ENCODE assay signal across 8 cellular contexts in the genomic region with DNA sequence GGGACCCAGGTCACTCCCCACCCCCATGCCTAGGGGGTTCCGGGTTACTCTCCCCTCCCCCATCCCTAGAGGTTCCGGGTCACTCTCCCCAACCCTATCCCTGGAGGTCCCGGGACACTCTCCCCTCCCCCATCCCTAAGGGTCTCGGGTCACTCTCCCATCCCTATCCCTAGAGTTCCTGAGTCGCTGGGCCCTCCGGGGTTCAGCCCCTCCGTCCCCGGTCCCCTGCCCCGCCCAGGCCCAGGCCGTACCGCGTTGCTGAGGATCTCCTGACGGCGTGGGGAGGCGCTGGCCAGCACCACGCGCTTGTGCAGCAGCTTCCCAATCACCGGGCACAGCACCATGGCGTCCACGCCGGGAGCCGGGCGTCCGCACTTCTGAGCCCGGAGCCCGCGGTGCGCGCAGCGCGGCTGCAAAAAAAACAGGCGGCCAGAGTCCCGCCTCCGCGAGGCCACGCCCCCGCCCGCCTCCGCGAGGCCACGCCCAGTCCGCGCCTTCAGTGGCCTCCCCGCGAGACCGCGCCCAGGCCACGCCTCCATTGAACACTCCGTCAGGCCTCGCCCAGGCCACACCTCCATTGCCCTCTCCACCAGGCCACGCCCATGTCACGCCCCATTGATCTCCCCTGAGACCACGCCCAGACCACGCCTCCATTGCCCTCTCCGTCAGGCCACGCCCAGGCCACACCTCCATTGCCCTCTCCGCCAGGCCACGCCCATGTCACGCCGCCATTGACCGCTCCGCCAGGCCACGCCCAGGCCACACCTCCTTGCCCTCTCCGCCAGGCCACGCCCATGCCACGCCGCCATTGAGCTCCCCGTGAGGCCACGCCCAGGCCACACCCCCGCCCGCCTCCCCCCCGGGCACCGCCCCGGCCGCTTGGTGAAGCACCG. TPM values are rescaled to one million over a fixed set of nuclear protein-coding genes. Genes with fewer than 3 reads are reported as not detected.
A peak's percentile ranks its signal among the peaks of the same experiment; 100 is the strongest.
DNase-seq lines count a peak whose midpoint lies in the region; ATAC-seq, FAIRE-seq and TF ChIP-seq lines count a peak whose summit lies in the region.

A gene with protein sequence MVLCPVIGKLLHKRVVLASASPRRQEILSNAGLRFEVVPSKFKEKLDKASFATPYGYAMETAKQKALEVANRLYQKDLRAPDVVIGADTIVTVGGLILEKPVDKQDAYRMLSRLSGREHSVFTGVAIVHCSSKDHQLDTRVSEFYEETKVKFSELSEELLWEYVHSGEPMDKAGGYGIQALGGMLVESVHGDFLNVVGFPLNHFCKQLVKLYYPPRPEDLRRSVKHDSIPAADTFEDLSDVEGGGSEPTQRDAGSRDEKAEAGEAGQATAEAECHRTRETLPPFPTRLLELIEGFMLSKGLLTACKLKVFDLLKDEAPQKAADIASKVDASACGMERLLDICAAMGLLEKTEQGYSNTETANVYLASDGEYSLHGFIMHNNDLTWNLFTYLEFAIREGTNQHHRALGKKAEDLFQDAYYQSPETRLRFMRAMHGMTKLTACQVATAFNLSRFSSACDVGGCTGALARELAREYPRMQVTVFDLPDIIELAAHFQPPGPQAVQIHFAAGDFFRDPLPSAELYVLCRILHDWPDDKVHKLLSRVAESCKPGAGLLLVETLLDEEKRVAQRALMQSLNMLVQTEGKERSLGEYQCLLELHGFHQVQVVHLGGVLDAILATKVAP (minus strand): TSS at position 413 of the 893 bp plus-strand sequence. CDS start 69 bp downstream, at position 344.

- no peaks in the 10 kb centered on the region for H3K36me3 ChIP-seq in bronchial epithelial cell (ENCODE audit: control insufficient read depth, insufficient read depth, low read length)

- no peaks in the 10 kb centered on the region for H3K27me3 Mint-ChIP-seq in T-helper 17 cell

- peak within 1 kb of the TSS; percentile 92 for H3K4me3 Mint-ChIP-seq in T-helper 17 cell

- H3K4me3 ChIP-seq in bronchial epithelial cell (ENCODE audit: low read depth, low read length), result peak within 1 kb of the TSS; percentile 96

- DNase-seq in T-helper 17 cell (peak; percentile 100), bronchial epithelial cell (ENCODE audit: low read depth) (peak; percentile 90), iris pigment epithelial cell (ENCODE audit: low read depth) (peak; percentile 98), NCI-H2171 (lab: John Stamatoyannopoulos, UW) (no peak), NCI-H1105 (lab: John Stamatoyannopoulos, UW) (no peak)
- peak; percentile 100 for DNase-seq in stimulated activated CD4-positive, alpha-beta T cell treated with anti-CD3 and anti-CD28 coated beads, Interleukin-15, amount 100 ng/mL, for 24 hours

- H3K27ac Mint-ChIP-seq in T-helper 17 cell, result peak within 1 kb of the TSS; percentile 81

- peaks cover 2% of the 10 kb centered on the region for H3K36me3 Mint-ChIP-seq in T-helper 17 cell (ENCODE audit: low read depth)

- TF ChIP-seq CTCF in bronchial epithelial cell (IDR thresholded peaks at IDR 0.05; ENCODE audit: insufficient read depth, low read length, severe bottlenecking), result no peak

- ATAC-seq in GM18867 (IDR thresholded peaks at IDR 0.05; ENCODE audit: unreplicated experiment), result peak; percentile 59
- ATAC-seq in HG03095 (IDR thresholded peaks at IDR 0.05; ENCODE audit: unreplicated experiment), result peak; percentile 80
- peak; percentile 82 for ATAC-seq in T-helper 17 cell

- H3K4me1 Mint-ChIP-seq in T-helper 17 cell, result peaks cover 10% of the 10 kb centered on the region

- H3K27me3 ChIP-seq in bronchial epithelial cell (ENCODE audit: control insufficient read depth, insufficient read depth, low read length), result no peaks in the 10 kb centered on the region

- H3K9me3 ChIP-seq in T-helper 17 cell (ENCODE audit: control insufficient read depth, low read length, poor library complexity, severe bottlenecking), result no peaks in the 10 kb centered on the region

- FAIRE-seq in bronchial epithelial cell (lab: Jason Lieb, UNC), result no peak

RNA-seq across cellular contexts. Expression of the gene that starts here (rescaled TPM):
- total RNA-seq in T-helper 17 cell (10 to 100 TPM; 33.8 to 34.6 TPM), bronchial epithelial cell (4.7 and 7.7 TPM in 2 replicates)

Comparison
In these comparisons a context has a peak if more than half of its experiments do, and no peak if none do; other contexts are left out.
1. DNase-seq: peak in T-helper 17 cell (3 of 3), bronchial epithelial cell (single experiment), iris pigment epithelial cell (single experiment) and stimulated activated CD4-positive, alpha-beta T cell treated with anti-CD3 and anti-CD28 coated beads, Interleukin-15, amount 100 ng/mL, for 24 hours (single experiment); none in NCI-H2171 (single experiment) and NCI-H1105 (single experiment).
2. Peak in every context shown above with its lines, with median percentiles within 50 percentile points of each other: ATAC-seq.